In the genomic region with DNA sequence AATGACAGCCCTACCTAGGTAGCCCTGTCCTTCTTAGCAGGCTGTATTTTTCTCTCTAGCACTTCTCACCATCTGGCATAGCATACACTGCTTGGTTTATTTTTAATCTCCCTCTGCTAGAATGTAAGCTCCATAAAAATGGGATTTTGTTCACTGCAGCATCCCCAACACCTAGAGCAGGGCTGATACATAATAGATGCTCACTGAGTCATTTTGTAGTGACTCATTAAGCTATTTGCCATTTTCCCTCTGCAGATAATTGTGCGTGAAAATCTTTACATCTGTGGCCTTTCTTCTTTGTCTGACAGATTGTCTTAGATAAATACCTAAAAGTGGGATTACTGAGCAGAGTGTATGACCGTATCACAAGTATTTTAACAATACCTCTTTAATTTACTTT, we compare ENCODE assay signal across 26 cellular contexts.
A peak's percentile ranks its signal among the peaks of the same experiment; 100 is the strongest.
DNase-seq lines count a peak whose midpoint lies in the region; ATAC-seq and FAIRE-seq lines count a peak whose summit lies in the region.
"Had no signal": no experiment of that assay in that cellular context is flagged by ENCODE, and none has a peak within 500 bp of the region (broad histone marks: within the 10 kb centered on the region; RNA-seq: fewer than 3 reads in every experiment).

No MANE protein-coding gene starts in this region.

- ATAC-seq in GM19328 (IDR thresholded peaks at IDR 0.05; ENCODE audit: unreplicated experiment) = no peak
- ATAC-seq in GM21423 (IDR thresholded peaks at IDR 0.05; ENCODE audit: unreplicated experiment) = no peak
- no peak for ATAC-seq in HG02588 (IDR thresholded peaks at IDR 0.05; ENCODE audit: unreplicated experiment)
- ATAC-seq: activated CD8-positive, alpha-beta memory T cell treated with anti-CD3 and anti-CD28 coated beads, Interleukin-2, amount 10 ng/mL, durations not matched to agents 7 days and 5 days; left lung; stimulated activated effector memory CD8-positive, alpha-beta T cell treated with anti-CD3 and anti-CD28 coated beads, Interleukin-12 subunit alpha, Interleukin-12 subunit beta, amount 100 ng/mL, for 72 hours had no signal

- FAIRE-seq in RCC 7860 (lab: Jason Lieb, UNC) = peak; percentile 20
- FAIRE-seq: GM18507 had no signal

- peak overlapping the region; percentile 60 for H3K27ac ChIP-seq in epithelial cell of prostate
- H3K27ac ChIP-seq: BLaER1, brain microvascular endothelial cell, left lung, tibial artery had no signal

- DNase-seq in NCI-H82 (lab: John Stamatoyannopoulos, UW) (peak; percentile 49), NCI-H82 treated with DMSO at 0.1 percent for 48 hours (lab: John Stamatoyannopoulos, UW; ENCODE audit: unreplicated experiment) (no peak), EH (ENCODE audit: low read depth) (peak; percentile 60), RCC 7860 (ENCODE audit: low spot score) (no peak), epithelial cell of prostate (ENCODE audit: low read depth, low spot score) (no peak)
- DNase-seq: 8988T; activated B cell treated with CpG ODN at 0.5 μM for 24 hours; activated CD8-positive, alpha-beta memory T cell treated with anti-CD3 and anti-CD28 coated beads, Interleukin-2, amount 10 ng/mL, durations not matched to agents 7 days and 5 days; activated naive CD4-positive, alpha-beta T cell treated with anti-CD3 and anti-CD28 coated beads for 36 hours; brain microvascular endothelial cell; DMS153; erythroblast; H9; left lung; MV-4-11; NCI-H1930; NCI-H510A; stimulated activated CD4-positive, alpha-beta T cell treated with anti-CD3 and anti-CD28 coated beads, Interleukin-15, amount 100 ng/mL, for 24 hours; T-helper 2 cell; tibial artery had no signal

Comparison
In these comparisons a context has a peak if more than half of its experiments do, and no peak if none do; other contexts are left out.
1. DNase-seq: peak in NCI-H82 (single experiment) and EH (single experiment); none in NCI-H82 treated with DMSO at 0.1 percent for 48 hours (single experiment), RCC 7860 (single experiment) and epithelial cell of prostate (single experiment).